Comparison of ENCODE assay signal across 16 cellular contexts in genomic region chr10:28236641-28237040, GRCh38.
DNase-seq lines count a peak whose midpoint lies in the region; ATAC-seq, FAIRE-seq and TF ChIP-seq lines count a peak whose summit lies in the region.
"Had no signal": no experiment of that assay in that cellular context is flagged by ENCODE, and none has a peak within 500 bp of the region (broad histone marks: within the 10 kb centered on the region; RNA-seq: fewer than 3 reads in every experiment).

No MANE protein-coding gene starts in this region.

- H3K36me3 Mint-ChIP-seq in astrocyte (ENCODE audit: low read depth, unreplicated experiment), result no peaks in the 10 kb centered on the region
- H3K36me3 Mint-ChIP-seq in glutamatergic neuron (ENCODE audit: unreplicated experiment), result no peaks in the 10 kb centered on the region

- no peak overlapping the region for H3K9ac ChIP-seq in astrocyte (ENCODE audit: low read length)
- H3K9ac ChIP-seq: BLaER1 treated with 17β-estradiol and CSF1 and Interleukin-3, amounts not matched to agents 10 nM and 100 nM had no signal

- no peak overlapping the region for H3K27ac ChIP-seq in HEK293 (ENCODE audit: extremely low read depth, low read depth, low read length)
- H3K27ac ChIP-seq in astrocyte (ENCODE audit: low read depth, low read length), result no peak overlapping the region
- H3K27ac ChIP-seq: BLaER1 treated with 17β-estradiol and CSF1 and Interleukin-3, amounts not matched to agents 10 nM and 100 nM had no signal

- no peaks in the 10 kb centered on the region for H3K4me1 ChIP-seq in HEK293 (ENCODE audit: control insufficient read depth, insufficient read depth, low read length)
- H3K4me1 ChIP-seq in astrocyte (ENCODE audit: insufficient read depth, low read length), result no peaks in the 10 kb centered on the region
- H3K4me1 ChIP-seq: HAP-1 had no signal

- CTCF ChIA-PET in HEK293 (lab: Yijun Ruan, JAX), result interaction anchor here (0.7 kb wide), 1 partner anchor 145 kb away, joined by 3 read pairs; no protein-coding TSS in a partner anchor

- no peaks in the 10 kb centered on the region for H4K20me1 ChIP-seq in astrocyte (ENCODE audit: insufficient read depth, low read length)
- H4K20me1 ChIP-seq: BLaER1 treated with 17β-estradiol and CSF1 and Interleukin-3, amounts not matched to agents 10 nM and 100 nM had no signal

- no peak for ATAC-seq in GM19023 (IDR thresholded peaks at IDR 0.05; ENCODE audit: unreplicated experiment)
- ATAC-seq: CD8-positive, alpha-beta T cell had no signal

- H3K4me1 Mint-ChIP-seq in astrocyte (ENCODE audit: low read depth, unreplicated experiment) (no peaks in the 10 kb centered on the region), glutamatergic neuron (ENCODE audit: low read depth, unreplicated experiment) (peaks cover 6% of the 10 kb centered on the region)

- H3K9me3 Mint-ChIP-seq in astrocyte (ENCODE audit: unreplicated experiment) (no peaks in the 10 kb centered on the region), glutamatergic neuron (ENCODE audit: unreplicated experiment) (no peaks in the 10 kb centered on the region)
- H3K9me3 Mint-ChIP-seq: CD8-positive, alpha-beta T cell had no signal

- POLR2A ChIA-PET in HEK293 (lab: Yijun Ruan, JAX), result no interaction called here

- DNase-seq in A172 (ENCODE audit: low spot score) (peak; percentile 96), astrocyte (ENCODE audit: low read depth) (peak; percentile 30), glutamatergic neuron (peak; percentile 23), NCI-H2171 treated with DMSO at 0.1 percent for 48 hours (lab: John Stamatoyannopoulos, UW) (no peak), hypothalamus (lab: John Stamatoyannopoulos, UW) (no peak), SIG-M5 treated with dmso at 0.1 percent for 504 hours (lab: John Stamatoyannopoulos, UW; ENCODE audit: unreplicated experiment) (no peak)
- DNase-seq: 8988T; Calu3; CD8-positive, alpha-beta T cell; DMS79 treated with DMSO at 0.1 percent for 48 hours; GF-D8 had no signal

- no peaks in the 10 kb centered on the region for H3K27me3 ChIP-seq in astrocyte (ENCODE audit: insufficient read depth, low read length)
- H3K27me3 ChIP-seq: BLaER1 treated with 17β-estradiol and CSF1 and Interleukin-3, amounts not matched to agents 10 nM and 100 nM had no signal

- H3K4me3 ChIP-seq in HEK293 (ENCODE audit: low read depth, low read length) (no peak overlapping the region), astrocyte (ENCODE audit: insufficient read depth, low read depth, low read length) (no peak overlapping the region)
- H3K4me3 ChIP-seq: BLaER1 treated with 17β-estradiol and CSF1 and Interleukin-3, amounts not matched to agents 10 nM and 100 nM; HAP-1 had no signal

- FAIRE-seq in astrocyte (lab: Jason Lieb, UNC), result no peak

- H2AFZ ChIP-seq in astrocyte (ENCODE audit: low read depth, low read length), result no peak overlapping the region

- H3K4me3 Mint-ChIP-seq in astrocyte (ENCODE audit: unreplicated experiment), result no peak overlapping the region
- no peak overlapping the region for H3K4me3 Mint-ChIP-seq in glutamatergic neuron (ENCODE audit: unreplicated experiment)
- H3K4me3 Mint-ChIP-seq: B cell; CD8-positive, alpha-beta T cell had no signal

- H3K36me3 ChIP-seq in HEK293 (ENCODE audit: control insufficient read depth in 2 of 2, insufficient read depth in 1 of 2, low read length in 2 of 2) (no peaks in the 10 kb centered on the region), astrocyte (ENCODE audit: insufficient read depth, low read length) (no peaks in the 10 kb centered on the region)
- H3K36me3 ChIP-seq: HAP-1 had no signal

- TF ChIP-seq CTCF in HEK293 (tag by site-specific recombination; IDR thresholded peaks at IDR 0.05), result no peak
- TF ChIP-seq CTCF in astrocyte (IDR thresholded peaks at IDR 0.05; ENCODE audit: insufficient read depth, low read depth, low read length), result no peak
- TF ChIP-seq CTCF in glutamatergic neuron (IDR thresholded peaks at IDR 0.05; ENCODE audit: partially characterized antibody, unreplicated experiment), result no peak

- no peaks in the 10 kb centered on the region for H3K79me2 ChIP-seq in astrocyte (ENCODE audit: insufficient read depth, low read length)

- no peaks in the 10 kb centered on the region for H3K27me3 Mint-ChIP-seq in astrocyte (ENCODE audit: low read depth, unreplicated experiment)
- no peaks in the 10 kb centered on the region for H3K27me3 Mint-ChIP-seq in glutamatergic neuron (ENCODE audit: unreplicated experiment)
- H3K27me3 Mint-ChIP-seq: B cell had no signal

- H3K9me3 ChIP-seq in HEK293 (ENCODE audit: control insufficient read depth, insufficient read depth, low read depth, low read length) (no peaks in the 10 kb centered on the region), astrocyte (ENCODE audit: insufficient read depth, low read depth, low read length) (no peaks in the 10 kb centered on the region)
- H3K9me3 ChIP-seq: HAP-1 had no signal

- no peak overlapping the region for H3K4me2 ChIP-seq in astrocyte (ENCODE audit: low read length)
- H3K4me2 ChIP-seq: BLaER1 treated with 17β-estradiol and CSF1 and Interleukin-3, amounts not matched to agents 10 nM and 100 nM had no signal

- H3K27ac Mint-ChIP-seq in astrocyte (ENCODE audit: unreplicated experiment), result no peak overlapping the region
- H3K27ac Mint-ChIP-seq in glutamatergic neuron (ENCODE audit: unreplicated experiment), result no peak overlapping the region
- H3K27ac Mint-ChIP-seq: B cell; CD8-positive, alpha-beta T cell had no signal

TF ChIP-seq in HEK293, 187 proteins besides CTCF, POLR2A, EP300 and RAD21:
- TF ChIP-seq WT1 (tag by site-specific recombination; IDR thresholded peaks at IDR 0.05) (no peak), ATF2 (tag by site-specific recombination; IDR thresholded peaks at IDR 0.05; ENCODE audit: low read depth) (0 out of 2 replicates have a peak, but pooled peaks have one; percentile 27), ZBTB48 (tag by site-specific recombination; IDR thresholded peaks at IDR 0.05) (0 out of 2 replicates have a peak, but pooled peaks have one; percentile 25), ZNF785 (tag by site-specific recombination; IDR thresholded peaks at IDR 0.05) (no peak)
TF ChIP-seq in HEK293: peak in this region for 2.

Comparison
In these comparisons a context has a peak if more than half of its experiments do, and no peak if none do; other contexts are left out.
1. DNase-seq: peak in A172 (single experiment), astrocyte (single experiment) and glutamatergic neuron (single experiment); none in NCI-H2171 treated with DMSO at 0.1 percent for 48 hours (single experiment), hypothalamus (0 of 51) and SIG-M5 treated with dmso at 0.1 percent for 504 hours (single experiment).